ENCODE assay signal across 1 cellular context in genomic region chr5:123670981-123671557, GRCh38.
TF ChIP-seq lines count a peak whose summit lies in the region.

No MANE protein-coding gene starts in this region.

TF ChIP-seq in HEK293, 187 proteins besides CTCF, POLR2A, EP300 and RAD21 (continued from another document):
- TF ChIP-seq ZNF560 (tag by site-specific recombination; IDR thresholded peaks at IDR 0.05; ENCODE audit: borderline replicate concordance) (no peak), ZFP69B (tag by site-specific recombination; IDR thresholded peaks at IDR 0.05) (0 out of 2 replicates have a peak, but pooled peaks have one; percentile 14)
